In the genomic region with DNA sequence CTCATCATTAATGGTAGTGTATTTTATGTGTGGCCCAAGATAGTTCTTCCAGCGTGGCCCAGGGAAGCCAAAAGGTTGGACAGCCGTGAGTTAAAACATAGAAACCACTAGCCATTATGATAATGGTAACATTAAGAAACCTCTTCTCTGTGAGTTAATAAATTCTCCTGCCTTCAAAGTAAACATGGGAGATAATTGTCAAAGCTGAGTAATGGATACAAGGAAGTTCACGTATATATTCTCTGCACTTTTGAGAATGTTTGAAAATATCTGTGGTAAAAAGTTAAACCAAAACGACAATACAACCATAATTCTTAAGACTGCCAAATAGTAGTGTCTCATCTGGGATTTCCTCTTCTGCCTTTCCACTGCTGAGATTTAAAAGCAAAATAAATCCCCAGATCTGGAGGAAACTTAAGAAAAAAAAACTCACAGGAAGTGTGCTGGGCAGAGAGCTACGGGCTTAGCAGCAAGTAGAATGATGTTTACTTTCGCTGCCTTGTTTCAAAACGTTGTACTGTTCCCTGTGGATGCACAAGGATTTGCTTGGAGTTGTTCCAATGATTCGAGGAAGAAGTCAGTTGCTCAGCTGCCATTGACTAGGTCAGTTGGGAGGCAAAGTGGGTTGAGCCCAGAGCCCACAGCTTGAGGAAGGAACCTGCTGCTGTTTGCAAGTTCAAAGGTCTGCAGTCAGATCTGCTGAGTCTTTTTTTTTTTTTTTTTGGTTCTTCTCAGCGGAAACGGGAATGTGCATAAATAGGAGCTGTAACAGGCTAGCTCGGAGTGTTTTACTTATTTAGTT, we compare ENCODE assay signal across 8 cellular contexts. TPM values are rescaled to one million over a fixed set of nuclear protein-coding genes. Genes with fewer than 3 reads are reported as not detected.
DNase-seq lines count a peak whose midpoint lies in the region; ATAC-seq and TF ChIP-seq lines count a peak whose summit lies in the region.

No MANE protein-coding gene starts in this region.

- CTCF ChIA-PET in CD8-positive, alpha-beta T cell (lab: Charles Lee): interaction anchor here (1.0 to 1.4 kb wide), 6 partner anchors 8 to 49 kb away, joined by 3 to 4 read pairs (median 3); no protein-coding TSS in a partner anchor

- H3K36me3 ChIP-seq in CD8-positive, alpha-beta T cell (ENCODE audit: insufficient read depth, low read length): peaks cover 6% of the 10 kb centered on the region
- H3K36me3 ChIP-seq in Peyer's patch: peaks cover 0 to 15% (median 0%) of the 10 kb centered on the region in 3 donors
- peaks cover 12% of the 10 kb centered on the region for H3K36me3 ChIP-seq in lower lobe of right lung
- H3K36me3 ChIP-seq in testis (ENCODE audit: low read depth, missing control alignments): no peaks in the 10 kb centered on the region

- ATAC-seq in CD8-positive, alpha-beta T cell: no peak
- ATAC-seq in lower lobe of right lung (peak; percentile 13 to 22), GM19397 (IDR thresholded peaks at IDR 0.05; ENCODE audit: unreplicated experiment) (no peak)

- H3K4me1 ChIP-seq in CD8-positive, alpha-beta T cell (ENCODE audit: insufficient read depth, low read length): peaks cover 21% of the 10 kb centered on the region
- peaks cover 0 to 22% (median 8%) of the 10 kb centered on the region in 4 donors for H3K4me1 ChIP-seq in Peyer's patch
- H3K4me1 ChIP-seq in lower lobe of right lung: peaks cover 56% of the 10 kb centered on the region
- peaks cover 38% of the 10 kb centered on the region for H3K4me1 ChIP-seq in testis

- WGBS in testis, 2 donors: 16 to 20% methylated on average over 11 of the region's 11 CpGs

- no peak for TF ChIP-seq POLR2A in Peyer's patch (IDR thresholded peaks at IDR 0.05)
- TF ChIP-seq POLR2A in testis (IDR thresholded peaks at IDR 0.05): no peak

- H3K27me3 Mint-ChIP-seq in CD8-positive, alpha-beta T cell (ENCODE audit: low read depth): no peaks in the 10 kb centered on the region

- no peak overlapping the region for H3K27ac ChIP-seq in CD8-positive, alpha-beta T cell (ENCODE audit: low read depth, low read length)
- peak overlapping the region; percentile 25; the same call in 1 of the 2 replicates for H3K27ac ChIP-seq in HL-60 (replicated peaks)
- peak overlapping the region; percentile 91 to 98 (median 96) for H3K27ac ChIP-seq in Peyer's patch
- H3K27ac ChIP-seq in lower lobe of right lung: peak overlapping the region; percentile 97
- peak overlapping the region; percentile 71 to 78 for H3K27ac ChIP-seq in testis

- no peaks in the 10 kb centered on the region for H3K9me3 ChIP-seq in CD8-positive, alpha-beta T cell (ENCODE audit: low read length)
- H3K9me3 ChIP-seq in Peyer's patch (no peaks in the 10 kb centered on the region), lower lobe of right lung (no peaks in the 10 kb centered on the region), testis (no peaks in the 10 kb centered on the region)

- H3K4me3 ChIP-seq in CD8-positive, alpha-beta T cell (ENCODE audit: low read depth, low read length): no peak overlapping the region
- H3K4me3 ChIP-seq in HL-60 (replicated peaks; ENCODE audit: insufficient read depth, low read length) (peak overlapping the region; percentile 93), Peyer's patch (peak overlapping the region; percentile 70 to 97 (median 83)), lower lobe of right lung (peak overlapping the region; percentile 73), testis (peak overlapping the region in 1 of 2 donors; percentile 84)

- no peak for DNase-seq in CD8-positive, alpha-beta T cell
- DNase-seq in HL-60 (ENCODE audit: low read depth in 1 of 2, low spot score in 1 of 2): peak in 1 of 2 experiments; percentile 49
- peak; percentile 34 to 89 (median 74) for DNase-seq in Peyer's patch
- peak; percentile 62 for DNase-seq in cerebellar cortex (ENCODE audit: low spot score)
- no peak for DNase-seq in lower lobe of right lung
- peak; percentile 76 for DNase-seq in testis
- DNase-seq in HPDE6-E6E7 (ENCODE audit: extremely low spot score): no peak

- H3K27me3 ChIP-seq in CD8-positive, alpha-beta T cell (ENCODE audit: insufficient read depth, low read length): no peaks in the 10 kb centered on the region
- H3K27me3 ChIP-seq in HL-60 (ENCODE audit: insufficient read depth, poor library complexity, severe bottlenecking) (no peaks in the 10 kb centered on the region), Peyer's patch (no peaks in the 10 kb centered on the region), lower lobe of right lung (ENCODE audit: low read depth) (no peaks in the 10 kb centered on the region), testis (no peaks in the 10 kb centered on the region)

- POLR2A ChIA-PET in CD8-positive, alpha-beta T cell (lab: Charles Lee): interaction anchor here (1.0 to 3.4 kb wide), 8 partner anchors 8 to 39 kb away, joined by 3 to 22 read pairs (median 4); a partner anchor contains a TSS

- peak overlapping the region; percentile 82 for H3K27ac Mint-ChIP-seq in CD8-positive, alpha-beta T cell

- H3K36me3 Mint-ChIP-seq in CD8-positive, alpha-beta T cell: peaks cover 13% of the 10 kb centered on the region

- peak overlapping the region; percentile 86 for H3K4me3 Mint-ChIP-seq in CD8-positive, alpha-beta T cell

- intact Hi-C loops in CD8-positive, alpha-beta T cell (cut with DNase I, micrococcal nuclease): loop anchor here in 1 of 2 experiments (5.0 kb wide), 1 partner anchor 246 kb away; a partner anchor contains a TSS
- intact Hi-C loops in lower lobe of right lung (cut with DNase I): no loop called here
- intact Hi-C loops in testis (cut with DNase I; ENCODE audit: low total_unique reads): no loop called here

- H3K9me3 Mint-ChIP-seq in CD8-positive, alpha-beta T cell: no peaks in the 10 kb centered on the region

- TF ChIP-seq CTCF in CD8-positive, alpha-beta T cell (IDR thresholded peaks at IDR 0.05): no peak
- TF ChIP-seq CTCF in HL-60 (IDR thresholded peaks at IDR 0.05; ENCODE audit: insufficient read depth, low read length) (no peak), Peyer's patch (IDR thresholded peaks at IDR 0.05) (peak in 1 of 6 experiments; percentile 18), lower lobe of right lung (IDR thresholded peaks at IDR 0.05) (no peak), testis (IDR thresholded peaks at IDR 0.05) (no peak)

- H3K4me1 Mint-ChIP-seq in CD8-positive, alpha-beta T cell (ENCODE audit: low read depth): peaks cover 34% of the 10 kb centered on the region

RNA-seq across cellular contexts. Expression of a gene that starts 1.7 kb away (rescaled TPM):
- total RNA-seq in CD8-positive, alpha-beta T cell: 10 to 100 TPM; 32.8 to 37.0 TPM
- total RNA-seq in Peyer's patch (100 to 1,000 TPM in 3 of 4 donors, 10 to 100 TPM in 1; 66.7 to 199 (median 112) TPM), lower lobe of right lung (68.1 TPM), testis (10 to 100 TPM; 48.7 to 73.0 TPM)
- 33.4 TPM for polyA plus RNA-seq in testis (ENCODE audit: insufficient read depth, low read depth, low replicate concordance)

RNA-seq across cellular contexts. Expression of a gene that starts 37.4 kb away (rescaled TPM):
- total RNA-seq in CD8-positive, alpha-beta T cell: 1 to 10 TPM; 4.3 to 4.5 TPM
- total RNA-seq in Peyer's patch: 10 to 100 TPM in 3 of 4 donors, 1 to 10 TPM in 1; 5.0 to 36.6 (median 33.4) TPM
- 14.2 TPM for total RNA-seq in lower lobe of right lung
- 10 to 100 TPM; 20.9 to 22.1 TPM for total RNA-seq in testis
- polyA plus RNA-seq in testis (ENCODE audit: insufficient read depth, low read depth, low replicate concordance): 14.3 TPM

RNA-seq across cellular contexts. Expression of a gene that starts 37.7 kb away (rescaled TPM):
- 10 to 100 TPM; 75.4 to 85.6 TPM for total RNA-seq in CD8-positive, alpha-beta T cell
- total RNA-seq in Peyer's patch: 100 to 1,000 TPM in 1 of 4 donors, 10 to 100 TPM in 3; 62.0 to 126 (median 66.5) TPM
- 54.9 TPM for total RNA-seq in lower lobe of right lung
- 10 to 100 TPM; 62.4 to 63.6 TPM for total RNA-seq in testis
- polyA plus RNA-seq in testis (ENCODE audit: insufficient read depth, low read depth, low replicate concordance): 40.3 TPM

Comparison
In these comparisons a context has a peak if more than half of its experiments do, and no peak if none do; other contexts are left out.
1. ATAC-seq: peak in lower lobe of right lung (2 of 2); none in CD8-positive, alpha-beta T cell (single experiment) and GM19397 (single experiment).
2. DNase-seq: peak in Peyer's patch (3 of 3), cerebellar cortex (single experiment) and testis (single experiment); none in CD8-positive, alpha-beta T cell (0 of 7), lower lobe of right lung (single experiment) and HPDE6-E6E7 (single experiment).